In genomic region chr17:81928497-81929252, GRCh38 we compare ENCODE assay signal across 8 cellular contexts. TPM values are rescaled to one million over a fixed set of nuclear protein-coding genes. Genes with fewer than 3 reads are reported as not detected.
DNase-seq lines count a peak whose midpoint lies in the region; ATAC-seq and TF ChIP-seq lines count a peak whose summit lies in the region.

No MANE protein-coding gene starts in this region.

- H3K4me3 Mint-ChIP-seq in T-helper 17 cell, result peak overlapping the region; percentile 80

- H3K9me3 ChIP-seq in T-helper 17 cell (ENCODE audit: control insufficient read depth, low read length, poor library complexity, severe bottlenecking), result no peaks in the 10 kb centered on the region
- no peaks in the 10 kb centered on the region for H3K9me3 ChIP-seq in right atrium auricular region

- no peak for TF ChIP-seq CTCF in right atrium auricular region (IDR thresholded peaks at IDR 0.05)

- peaks cover 16% of the 10 kb centered on the region for H3K4me1 Mint-ChIP-seq in T-helper 17 cell

- H3K27ac Mint-ChIP-seq in T-helper 17 cell, result no peak overlapping the region

- H3K36me3 ChIP-seq in right atrium auricular region, result no peaks in the 10 kb centered on the region

- H3K27me3 Mint-ChIP-seq in T-helper 17 cell, result peaks cover 19% of the 10 kb centered on the region

- DNase-seq in NCI-H510A treated with DMSO at 0.1 percent for 48 hours (lab: John Stamatoyannopoulos, UW) (peak; percentile 19), NCI-H510A (lab: John Stamatoyannopoulos, UW) (no peak), T-helper 17 cell (no peak), right atrium auricular region (ENCODE audit: low spot score) (no peak), putamen (ENCODE audit: low spot score) (no peak), 8988T (no peak)
- DNase-seq in stimulated activated naive CD8-positive, alpha-beta T cell treated with anti-CD3 and anti-CD28 coated beads, Interleukin-15, Interleukin-2, amounts not matched to agents 100 U/mL and 50 U/mL, for 24 hours, result peak; percentile 29

- no peaks in the 10 kb centered on the region for H3K27me3 ChIP-seq in right atrium auricular region

- H3K4me3 ChIP-seq in right atrium auricular region, result peak overlapping the region; percentile 94 to 98

- no peak overlapping the region for H3K27ac ChIP-seq in right atrium auricular region

- ATAC-seq in T-helper 17 cell, result no peak
- no peak for ATAC-seq in stimulated activated naive CD8-positive, alpha-beta T cell treated with anti-CD3 and anti-CD28 coated beads, Interleukin-15, Interleukin-2, amounts not matched to agents 100 U/mL and 50 U/mL, for 24 hours
- ATAC-seq in HG02798 (IDR thresholded peaks at IDR 0.05; ENCODE audit: poor library complexity, unreplicated experiment), result no peak

- H3K4me1 ChIP-seq in right atrium auricular region, result peaks cover 0 to 40% of the 10 kb centered on the region in 2 donors

- H3K36me3 Mint-ChIP-seq in T-helper 17 cell (ENCODE audit: low read depth), result no peaks in the 10 kb centered on the region

RNA-seq across cellular contexts. Expression of gene MAFG, which starts 1.1 kb away (rescaled TPM):
- total RNA-seq in T-helper 17 cell (10 to 100 TPM; 15.4 to 23.0 TPM), right atrium auricular region (10 to 100 TPM; 21.8 to 26.5 TPM)

RNA-seq across cellular contexts. Expression of gene PYCR1, which starts 8.4 kb away (rescaled TPM):
- total RNA-seq in T-helper 17 cell, result 1 to 10 TPM in 1 of 2 donors, under 1 TPM in 1; 0.72 to 1.9 TPM
- 10 to 100 TPM in 1 of 2 donors, 1 to 10 TPM in 1; 8.3 to 10.2 TPM for total RNA-seq in right atrium auricular region

RNA-seq across cellular contexts. Expression of gene SIRT7, which starts 10.7 kb away (rescaled TPM):
- total RNA-seq in T-helper 17 cell (10 to 100 TPM; 48.9 to 58.2 TPM), right atrium auricular region (1 to 10 TPM; 2.8 to 4.9 TPM)

RNA-seq across cellular contexts. Expression of gene PCYT2, which starts 17.5 kb away (rescaled TPM):
- 10 to 100 TPM; 21.6 to 26.0 TPM for total RNA-seq in T-helper 17 cell
- 10 to 100 TPM; 23.3 to 26.1 TPM for total RNA-seq in right atrium auricular region

RNA-seq across cellular contexts. Expression of gene MYADML2, which starts 18.4 kb away (rescaled TPM):
- not detected for total RNA-seq in T-helper 17 cell
- 1 to 10 TPM in 1 of 2 donors, under 1 TPM in 1; 0.55 to 1.4 TPM for total RNA-seq in right atrium auricular region

Comparison
In these comparisons a context has a peak if more than half of its experiments do, and no peak if none do; other contexts are left out.
1. DNase-seq: peak in NCI-H510A treated with DMSO at 0.1 percent for 48 hours (single experiment) and stimulated activated naive CD8-positive, alpha-beta T cell treated with anti-CD3 and anti-CD28 coated beads, Interleukin-15, Interleukin-2, amounts not matched to agents 100 U/mL and 50 U/mL, for 24 hours (single experiment); none in NCI-H510A (single experiment), T-helper 17 cell (0 of 3), right atrium auricular region (single experiment), putamen (single experiment) and 8988T (single experiment).
2. RNA of gene SIRT7, which starts 10.7 kb away (total RNA-seq): 48.9 to 58.2 TPM in T-helper 17 cell; 2.8 to 4.9 TPM in right atrium auricular region; every median in the first group is over 4 times any median in the second.